ENCODE assay signal across 1 cellular context in genomic region chr1:67464741-67465140, GRCh38.
TF ChIP-seq lines count a peak whose summit lies in the region.

No MANE protein-coding gene starts in this region.

TF ChIP-seq in H1, 55 proteins besides CTCF, POLR2A, EP300 and RAD21:
- no peak for TF ChIP-seq SRF (IDR thresholded peaks at IDR 0.05; ENCODE audit: low read depth, low read length)
- no peak for TF ChIP-seq GTF2F1 (IDR thresholded peaks at IDR 0.05; ENCODE audit: borderline replicate concordance, low read depth, low read length)
- no peak for TF ChIP-seq CTBP2 (IDR thresholded peaks at IDR 0.05; ENCODE audit: borderline replicate concordance, insufficient read depth, insufficient read length, low read length)
- no peak for TF ChIP-seq SP4 (IDR thresholded peaks at IDR 0.05; ENCODE audit: low read length)
- no peak for TF ChIP-seq TEAD4 (IDR thresholded peaks at IDR 0.05; ENCODE audit: low read depth, low read length)
- TF ChIP-seq CREB1 (IDR thresholded peaks at IDR 0.05): no peak
